8 cellular contexts compared by ENCODE assay signal in the genomic region with DNA sequence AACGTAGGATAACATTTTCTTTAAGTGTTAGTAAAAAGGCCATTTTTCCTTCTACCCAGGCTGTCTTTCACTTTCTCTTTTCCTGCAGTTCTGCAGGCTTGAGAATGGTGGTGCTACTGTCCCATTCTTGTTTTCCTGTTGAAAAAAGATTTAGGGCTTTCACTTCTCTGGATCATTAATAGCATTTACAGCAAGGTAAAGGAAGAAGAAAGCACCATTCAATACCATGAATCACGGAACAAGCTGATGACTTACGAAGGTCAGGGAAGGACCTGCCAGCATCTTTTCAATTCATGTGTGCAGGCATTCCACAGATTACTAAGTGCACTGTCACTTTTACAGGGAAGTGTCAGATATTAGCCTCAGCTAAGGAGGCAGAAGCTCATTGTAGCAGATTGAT.
A peak's percentile ranks its signal among the peaks of the same experiment; 100 is the strongest.
DNase-seq lines count a peak whose midpoint lies in the region; ATAC-seq, FAIRE-seq and TF ChIP-seq lines count a peak whose summit lies in the region.

No MANE protein-coding gene starts in this region.

- H3K4me1 Mint-ChIP-seq in CD8-positive, alpha-beta memory T cell = no peaks in the 10 kb centered on the region
- no peaks in the 10 kb centered on the region for H3K4me1 Mint-ChIP-seq in activated CD8-positive, alpha-beta T cell treated with anti-CD3 and anti-CD28 coated beads for 36 hours (ENCODE audit: low read depth)

- no peak overlapping the region for H2AK5ac ChIP-seq in IMR-90 (ENCODE audit: low read depth, low read length)

- intact Hi-C loops in IMR-90 (cut with micrococcal nuclease) = loop anchor here (1.0 to 5.0 kb wide), 3 partner anchors 501 to 644 kb away; no protein-coding TSS in a partner anchor
- intact Hi-C loops in activated CD8-positive, alpha-beta T cell treated with anti-CD3 and anti-CD28 coated beads for 36 hours (cut with micrococcal nuclease) = no loop called here

- TF ChIP-seq CTCF in IMR-90 (conservative IDR thresholded peaks at IDR 0.05; ENCODE audit: low read depth, low read length) (peak; percentile 54), bronchial epithelial cell (IDR thresholded peaks at IDR 0.05; ENCODE audit: insufficient read depth, low read length, severe bottlenecking) (peak; percentile 3)
- TF ChIP-seq CTCF in activated CD8-positive, alpha-beta T cell treated with anti-CD3 and anti-CD28 coated beads for 36 hours (IDR thresholded peaks at IDR 0.05) = no peak

- no peaks in the 10 kb centered on the region for H3K9me1 ChIP-seq in IMR-90 (ENCODE audit: insufficient read depth, low read length)

- H3K4me3 Mint-ChIP-seq in CD8-positive, alpha-beta memory T cell = peak overlapping the region in 1 of 7 donors; percentile 14
- no peak overlapping the region for H3K4me3 Mint-ChIP-seq in activated CD8-positive, alpha-beta T cell treated with anti-CD3 and anti-CD28 coated beads for 36 hours

- no peaks in the 10 kb centered on the region for H3K36me3 Mint-ChIP-seq in CD8-positive, alpha-beta memory T cell
- H3K36me3 Mint-ChIP-seq in activated CD8-positive, alpha-beta T cell treated with anti-CD3 and anti-CD28 coated beads for 36 hours (ENCODE audit: low read depth) = no peaks in the 10 kb centered on the region

- no peak overlapping the region for H3K27ac Mint-ChIP-seq in CD8-positive, alpha-beta memory T cell
- H3K27ac Mint-ChIP-seq in activated CD8-positive, alpha-beta T cell treated with anti-CD3 and anti-CD28 coated beads for 36 hours = no peak overlapping the region

- peak; percentile 47 for FAIRE-seq in bronchial epithelial cell (lab: Jason Lieb, UNC)

- H3K4ac ChIP-seq in IMR-90 (ENCODE audit: low read depth, low read length) = no peak overlapping the region

- H3K36me3 ChIP-seq in IMR-90 (ENCODE audit: control insufficient read depth, insufficient read depth, low read length) (no peaks in the 10 kb centered on the region), bronchial epithelial cell (ENCODE audit: control insufficient read depth, insufficient read depth, low read length) (no peaks in the 10 kb centered on the region)
- no peaks in the 10 kb centered on the region for H3K36me3 ChIP-seq in CD8-positive, alpha-beta memory T cell (ENCODE audit: insufficient read depth, low read length)

- H3K23ac ChIP-seq in IMR-90 (ENCODE audit: low read depth, low read length) = no peak overlapping the region

- CTCF ChIA-PET in IMR-90 (lab: Yijun Ruan, JAX) = interaction anchor here (0.7 to 1.5 kb wide), 8 partner anchors 15 to 643 kb away, joined by 3 to 4 read pairs (median 3); no protein-coding TSS in a partner anchor
- CTCF ChIA-PET in CD8-positive, alpha-beta memory T cell (lab: Charles Lee) = no interaction called here
- CTCF ChIA-PET in activated CD8-positive, alpha-beta T cell treated with anti-CD3 and anti-CD28 coated beads for 36 hours (lab: Charles Lee) = no interaction called here

- in situ Hi-C loops in ACHN (cut with HindIII; ENCODE audit: low pct_ligation_motif_present, low pct_unique_long_range_greater_than_20kb, low sequenced_read_pairs) = no loop called here
- in situ Hi-C loops in IMR-90 (cut with MboI; ENCODE audit: low sequenced_read_pairs) = no loop called here

- H2BK20ac ChIP-seq in IMR-90 (ENCODE audit: low read depth, low read length) = no peak overlapping the region

- H3K27ac ChIP-seq in IMR-90 (ENCODE audit: insufficient read depth, low read length) = no peak overlapping the region
- H3K27ac ChIP-seq in CD8-positive, alpha-beta memory T cell (ENCODE audit: low read depth, low read length) = no peak overlapping the region

- ATAC-seq in IMR-90 (ENCODE audit: low read depth) (peak; percentile 68), HG02852 (IDR thresholded peaks at IDR 0.05; ENCODE audit: unreplicated experiment) (no peak)
- ATAC-seq in activated CD8-positive, alpha-beta T cell treated with anti-CD3 and anti-CD28 coated beads for 36 hours = no peak

- H3K9me3 ChIP-seq in IMR-90 (ENCODE audit: control insufficient read depth, insufficient read depth, low read length) = no peaks in the 10 kb centered on the region
- H3K9me3 ChIP-seq in CD8-positive, alpha-beta memory T cell (ENCODE audit: low read length) = no peaks in the 10 kb centered on the region

- peak; percentile 45 for DNase-seq in ACHN
- DNase-seq in IMR-90 = peak; percentile 34
- peak; percentile 42 for DNase-seq in bronchial epithelial cell (ENCODE audit: low read depth)
- DNase-seq in lung microvascular endothelial cell (ENCODE audit: low read depth in 2 of 2) = peak; percentile 41 to 68
- no peak for DNase-seq in NCI-H1417 treated with DMSO at 0.1 percent for 48 hours (lab: John Stamatoyannopoulos, UW)
- no peak for DNase-seq in CD8-positive, alpha-beta memory T cell
- DNase-seq in activated CD8-positive, alpha-beta T cell treated with anti-CD3 and anti-CD28 coated beads for 36 hours = no peak

- H3K79me1 ChIP-seq in IMR-90 (ENCODE audit: low read depth in 1 of 2, low read length in 2 of 2) = no peaks in the 10 kb centered on the region

- H4K5ac ChIP-seq in IMR-90 (ENCODE audit: low read depth, low read length) = no peak overlapping the region

- H3K14ac ChIP-seq in IMR-90 (replicated peaks; ENCODE audit: low read depth, low read length) = no peak overlapping the region

- H3K4me3 ChIP-seq in IMR-90 (ENCODE audit: insufficient read depth, low read depth, low read length) (peak overlapping the region; percentile 22; the same call in 1 of the 2 replicates), bronchial epithelial cell (ENCODE audit: low read depth, low read length) (no peak overlapping the region)
- H3K4me3 ChIP-seq in CD8-positive, alpha-beta memory T cell (ENCODE audit: low read length) = no peak overlapping the region

- H3K4me1 ChIP-seq in IMR-90 (ENCODE audit: control insufficient read depth, insufficient read depth, low read length) = no peaks in the 10 kb centered on the region; the same call in 1 of the 2 replicates
- H3K4me1 ChIP-seq in CD8-positive, alpha-beta memory T cell (ENCODE audit: insufficient read depth, low read length) = no peaks in the 10 kb centered on the region

- H4K8ac ChIP-seq in IMR-90 (ENCODE audit: low read depth in 2 of 2, low read length in 2 of 2) = no peak overlapping the region

- H3K9ac ChIP-seq in IMR-90 (ENCODE audit: low read depth, low read length) = no peak overlapping the region

- no CpG with 5 or more reads among the region's 3 CpGs for WGBS in IMR-90 (ENCODE audit: extremely low coverage in 2 of 2, insufficient read length in 1 of 2), 2 experiments

- H2AFZ ChIP-seq in IMR-90 (replicated peaks; ENCODE audit: low read length, poor library complexity) = no peak overlapping the region

- POLR2A ChIA-PET in IMR-90 (lab: Charles Lee; ENCODE audit: unreplicated experiment) = interaction anchor here (0.6 kb wide), 1 partner anchor 129 kb away, joined by 3 read pairs; no protein-coding TSS in a partner anchor
- POLR2A ChIA-PET in CD8-positive, alpha-beta memory T cell (lab: Charles Lee) = no interaction called here
- POLR2A ChIA-PET in activated CD8-positive, alpha-beta T cell treated with anti-CD3 and anti-CD28 coated beads for 36 hours (lab: Charles Lee) = no interaction called here

- no peak overlapping the region for H4K91ac ChIP-seq in IMR-90 (ENCODE audit: insufficient read depth, low read depth, low read length)

- dilution Hi-C loops in IMR-90 (cut with HindIII; ENCODE audit: low sequenced_read_pairs, unreplicated experiment) = no loop called here

- H3K56ac ChIP-seq in IMR-90 (ENCODE audit: extremely low read depth, insufficient read depth, low read length) = no peak overlapping the region

- no peak overlapping the region for H2BK5ac ChIP-seq in IMR-90 (ENCODE audit: low read depth, low read length, poor library complexity, severe bottlenecking)

- no peak overlapping the region for H2BK15ac ChIP-seq in IMR-90 (ENCODE audit: low read depth, low read length)

- peak; percentile 44 for TF ChIP-seq RAD21 in IMR-90 (IDR thresholded peaks at IDR 0.05; ENCODE audit: low read length)

- peaks cover 0 to 3% (median 3%) of the 10 kb centered on the region in 5 donors for H3K9me3 Mint-ChIP-seq in CD8-positive, alpha-beta memory T cell
- no peaks in the 10 kb centered on the region for H3K9me3 Mint-ChIP-seq in activated CD8-positive, alpha-beta T cell treated with anti-CD3 and anti-CD28 coated beads for 36 hours

- no peak overlapping the region for H2BK120ac ChIP-seq in IMR-90 (ENCODE audit: low read depth, low read length)

- no peak overlapping the region for H2AK9ac ChIP-seq in IMR-90 (replicated peaks; ENCODE audit: low read depth, low read length, poor library complexity)

- no peaks in the 10 kb centered on the region for H4K20me1 ChIP-seq in IMR-90 (ENCODE audit: insufficient read depth, low read length)

- H3K18ac ChIP-seq in IMR-90 (ENCODE audit: low read depth, low read length) = no peak overlapping the region

- H3K4me2 ChIP-seq in IMR-90 (ENCODE audit: low read depth, low read length) = peak overlapping the region; percentile 77; the same call in 1 of the 2 replicates

- H3K27me3 ChIP-seq in IMR-90 (ENCODE audit: control insufficient read depth, insufficient read depth, low read length) (no peaks in the 10 kb centered on the region), bronchial epithelial cell (ENCODE audit: control insufficient read depth, insufficient read depth, low read length) (no peaks in the 10 kb centered on the region)
- H3K27me3 ChIP-seq in CD8-positive, alpha-beta memory T cell (ENCODE audit: insufficient read depth, low read length, poor library complexity, severe bottlenecking) = no peaks in the 10 kb centered on the region

- no TSS peak for BruUV-seq in IMR-90 (replicated peaks; lab: Mats Ljungman, UMichigan)

- no peak for TF ChIP-seq POLR2A in IMR-90 (IDR thresholded peaks at IDR 0.05; ENCODE audit: low read depth, low read length)

- H3K27me3 Mint-ChIP-seq in CD8-positive, alpha-beta memory T cell = peaks cover 0 to 2% of the 10 kb centered on the region in 2 donors
- no peaks in the 10 kb centered on the region for H3K27me3 Mint-ChIP-seq in activated CD8-positive, alpha-beta T cell treated with anti-CD3 and anti-CD28 coated beads for 36 hours

TF ChIP-seq in IMR-90, 13 proteins besides CTCF, POLR2A, EP300 and RAD21:
- no peak for TF ChIP-seq MAFK (IDR thresholded peaks at IDR 0.05; ENCODE audit: low read depth, low read length)
- TF ChIP-seq, protein P1, sequence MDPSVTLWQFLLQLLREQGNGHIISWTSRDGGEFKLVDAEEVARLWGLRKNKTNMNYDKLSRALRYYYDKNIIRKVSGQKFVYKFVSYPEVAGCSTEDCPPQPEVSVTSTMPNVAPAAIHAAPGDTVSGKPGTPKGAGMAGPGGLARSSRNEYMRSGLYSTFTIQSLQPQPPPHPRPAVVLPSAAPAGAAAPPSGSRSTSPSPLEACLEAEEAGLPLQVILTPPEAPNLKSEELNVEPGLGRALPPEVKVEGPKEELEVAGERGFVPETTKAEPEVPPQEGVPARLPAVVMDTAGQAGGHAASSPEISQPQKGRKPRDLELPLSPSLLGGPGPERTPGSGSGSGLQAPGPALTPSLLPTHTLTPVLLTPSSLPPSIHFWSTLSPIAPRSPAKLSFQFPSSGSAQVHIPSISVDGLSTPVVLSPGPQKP (IDR thresholded peaks at IDR 0.05; ENCODE audit: borderline replicate concordance, low read depth, low read length) = no peak
- 0 out of 2 replicates have a peak, but pooled peaks have one; percentile 17 for TF ChIP-seq SMC3 (IDR thresholded peaks at IDR 0.05; ENCODE audit: low read depth, low read length)

Comparison
In these comparisons a context has a peak if more than half of its experiments do, and no peak if none do; other contexts are left out.
1. DNase-seq: peak in ACHN (single experiment), IMR-90 (single experiment), bronchial epithelial cell (single experiment) and lung microvascular endothelial cell (2 of 2); none in NCI-H1417 treated with DMSO at 0.1 percent for 48 hours (single experiment), CD8-positive, alpha-beta memory T cell (0 of 5) and activated CD8-positive, alpha-beta T cell treated with anti-CD3 and anti-CD28 coated beads for 36 hours (single experiment).